ENCODE assay signal across 10 cellular contexts in the genomic region with DNA sequence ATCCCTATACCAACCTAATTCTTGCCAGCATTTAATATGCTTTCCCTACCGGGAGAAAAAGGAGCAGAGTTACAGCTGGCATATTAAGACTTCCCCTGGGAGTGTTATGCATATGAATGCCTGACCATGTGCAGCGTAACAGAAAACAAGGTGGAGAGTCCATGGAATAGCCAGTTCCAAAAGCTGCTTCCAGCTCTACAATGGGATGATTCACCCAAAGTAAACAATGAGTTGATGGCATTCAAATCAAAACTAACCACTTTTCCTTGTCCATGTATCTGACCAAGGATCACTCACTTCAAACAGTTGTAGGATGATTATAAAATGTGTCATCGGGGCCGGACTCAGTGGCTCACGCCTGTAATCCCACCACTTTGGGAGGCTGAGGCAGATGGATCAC. TPM values are rescaled to one million over a fixed set of nuclear protein-coding genes. Genes with fewer than 3 reads are reported as not detected.
DNase-seq lines count a peak whose midpoint lies in the region; ATAC-seq and TF ChIP-seq lines count a peak whose summit lies in the region.
"Had no signal": no experiment of that assay in that cellular context is flagged by ENCODE, and none has a peak within 500 bp of the region (broad histone marks: within the 10 kb centered on the region; RNA-seq: fewer than 3 reads in every experiment).

No MANE protein-coding gene starts in this region.

- peak; percentile 81 for ATAC-seq in HCT116

- H3K27ac ChIP-seq in HCT116 (ENCODE audit: low read depth, low read length): 0 out of 2 replicates have a peak overlapping the region, but pooled peaks have one; percentile 2
- H3K27ac ChIP-seq in osteoblast (ENCODE audit: low read depth, low read length): no peak overlapping the region

- no TSS peak for BruUV-seq in HCT116 (replicated peaks; lab: Mats Ljungman, UMichigan)

- TF ChIP-seq CTCF in HCT116 (IDR thresholded peaks at IDR 0.05 in 2 of 3, conservative IDR thresholded peaks at IDR 0.05 in 1 of 3; ENCODE audit: borderline replicate concordance in 1 of 3, insufficient read depth in 1 of 3, low read depth in 2 of 3, low read length in 2 of 3) (no peak), osteoblast (IDR thresholded peaks at IDR 0.05; ENCODE audit: extremely low read depth, low read depth, low read length) (no peak)

- RAD21 ChIA-PET in HCT116 (lab: Charles Lee; ENCODE audit: low non-redundant PET in 1 of 2, low total read pairs in 2 of 2, uncharacterized antibody in 2 of 2, unreplicated experiment in 2 of 2): interaction anchor here in 1 of 2 experiments (0.7 kb wide), 1 partner anchor 146 kb away, joined by 3 read pairs; no protein-coding TSS in a partner anchor

- no peaks in the 10 kb centered on the region for H3K9me3 ChIP-seq in HCT116 (ENCODE audit: control insufficient read depth in 1 of 2, insufficient read depth in 1 of 2, low read depth in 1 of 2, low read length in 2 of 2)
- no peaks in the 10 kb centered on the region for H3K9me3 ChIP-seq in osteoblast (ENCODE audit: low read depth, low read length)

- H3K79me2 ChIP-seq in HCT116 (ENCODE audit: insufficient read depth, low read length): no peaks in the 10 kb centered on the region
- no peaks in the 10 kb centered on the region for H3K79me2 ChIP-seq in osteoblast (ENCODE audit: insufficient read depth, low read length)

- peak; percentile 68 for DNase-seq in HCT116 (ENCODE audit: low read depth, low spot score)
- DNase-seq in NCI-H446 treated with DMSO at 0.1 percent for 48 hours (lab: John Stamatoyannopoulos, UW): peak; percentile 10
- DNase-seq in dermis blood vessel endothelial cell: peak; percentile 65
- peak; percentile 86 for DNase-seq in osteoblast (ENCODE audit: insufficient read length, low spot score, missing footprints)
- DNase-seq in NK-92 (lab: John Stamatoyannopoulos, UW; ENCODE audit: unreplicated experiment): no peak
- DNase-seq in OCI-M2 (lab: John Stamatoyannopoulos, UW; ENCODE audit: unreplicated experiment): no peak
- no peak for DNase-seq in activated T-cell treated with anti-CD3 and anti-CD28 coated beads, Interleukin-2, amount 50 U/mL, for 48 hours
- DNase-seq: activated naive CD8-positive, alpha-beta T cell treated with anti-CD3 and anti-CD28 coated beads, Interleukin-2, amount 10 ng/mL, durations not matched to agents 7 days and 5 days; hippocampal formation; NK-92 treated with Interleukin-12 subunit alpha and Interleukin-12 subunit beta, amount 100 ng/mL, for 24 hours had no signal

- CTCF ChIA-PET in HCT116 (lab: Charles Lee): interaction anchor here (0.7 to 1.3 kb wide), 3 partner anchors 10 to 58 kb away, joined by 3 to 4 read pairs (median 3); no protein-coding TSS in a partner anchor

- H2AFZ ChIP-seq in HCT116 (ENCODE audit: low read depth, low read length, poor library complexity, severe bottlenecking) (no peak overlapping the region), osteoblast (ENCODE audit: low read length) (no peak overlapping the region)

- H3K4me2 ChIP-seq in HCT116 (ENCODE audit: low read length): peak overlapping the region; percentile 56
- peak overlapping the region; percentile 26 for H3K4me2 ChIP-seq in osteoblast (ENCODE audit: insufficient read depth, low read length)

- peaks cover 9% of the 10 kb centered on the region; the same call in 1 of the 2 replicates for H3K27me3 ChIP-seq in HCT116 (ENCODE audit: insufficient read depth, low read length)
- peaks cover 8% of the 10 kb centered on the region for H3K27me3 ChIP-seq in osteoblast (ENCODE audit: insufficient read depth, low read length)

- no peak overlapping the region for H3K9ac ChIP-seq in HCT116 (ENCODE audit: low read length)

- H4K20me1 ChIP-seq in HCT116 (ENCODE audit: insufficient read depth) (no peaks in the 10 kb centered on the region), osteoblast (ENCODE audit: insufficient read depth, low read length) (no peaks in the 10 kb centered on the region)

- no peak for TF ChIP-seq POLR2A in HCT116 (IDR thresholded peaks at IDR 0.05; ENCODE audit: borderline replicate concordance, extremely low read depth, insufficient read depth, insufficient read length)

- POLR2A ChIA-PET in HCT116 (lab: Charles Lee): interaction anchor here (1.4 kb wide), 1 partner anchor 9 kb away, joined by 5 read pairs; no protein-coding TSS in a partner anchor

- H3K36me3 ChIP-seq in HCT116 (ENCODE audit: control insufficient read depth in 1 of 2, insufficient read depth in 2 of 2, low read length in 2 of 2): no peaks in the 10 kb centered on the region
- no peaks in the 10 kb centered on the region for H3K36me3 ChIP-seq in osteoblast (ENCODE audit: insufficient read depth, low read length)

- no peak for TF ChIP-seq RAD21 in HCT116 (IDR thresholded peaks at IDR 0.05; ENCODE audit: low read depth)

- H3K9me2 ChIP-seq in HCT116 (ENCODE audit: insufficient read depth): no peaks in the 10 kb centered on the region

- H3K4me3 ChIP-seq in HCT116 (replicated peaks in 1 of 2; ENCODE audit: low read depth in 1 of 2, low read length in 2 of 2) (peak overlapping the region in 1 of 2 experiments; percentile 7; a peak in 1 of 4 replicates), osteoblast (ENCODE audit: insufficient read depth, low read length) (no peak overlapping the region)

- intact Hi-C loops in HCT116 (cut with micrococcal nuclease): no loop called here

- H3K4me1 ChIP-seq in HCT116 (ENCODE audit: control insufficient read depth in 1 of 2, insufficient read depth in 2 of 2, low read length in 2 of 2) (peaks cover 13 to 19% of the 10 kb centered on the region in 2 experiments), osteoblast (ENCODE audit: insufficient read depth, low read length) (peaks cover 4% of the 10 kb centered on the region)

TF ChIP-seq in HCT116, 20 proteins besides CTCF, POLR2A, EP300 and RAD21:
- TF ChIP-seq CBX3 (IDR thresholded peaks at IDR 0.05; ENCODE audit: low read depth): peak; percentile 96
- TF ChIP-seq CEBPB (IDR thresholded peaks at IDR 0.05; ENCODE audit: low read depth): peak; percentile 67
- peak; percentile 98 for TF ChIP-seq SIN3A (IDR thresholded peaks at IDR 0.05; ENCODE audit: low read depth)
- TF ChIP-seq EZH2 (IDR thresholded peaks at IDR 0.05): no peak
- TF ChIP-seq, protein P1, sequence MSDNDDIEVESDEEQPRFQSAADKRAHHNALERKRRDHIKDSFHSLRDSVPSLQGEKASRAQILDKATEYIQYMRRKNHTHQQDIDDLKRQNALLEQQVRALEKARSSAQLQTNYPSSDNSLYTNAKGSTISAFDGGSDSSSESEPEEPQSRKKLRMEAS (IDR thresholded peaks at IDR 0.05): peak; percentile 77
- peak; percentile 28; the same call in 1 of the 2 replicates for TF ChIP-seq POLR2AphosphoS5 (IDR thresholded peaks at IDR 0.05; ENCODE audit: low read depth, low read length)
- TF ChIP-seq, protein P2, sequence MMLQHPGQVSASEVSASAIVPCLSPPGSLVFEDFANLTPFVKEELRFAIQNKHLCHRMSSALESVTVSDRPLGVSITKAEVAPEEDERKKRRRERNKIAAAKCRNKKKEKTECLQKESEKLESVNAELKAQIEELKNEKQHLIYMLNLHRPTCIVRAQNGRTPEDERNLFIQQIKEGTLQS (IDR thresholded peaks at IDR 0.05): no peak; the same call in 1 of the 2 replicates
- no peak for TF ChIP-seq TCF7L2 (IDR thresholded peaks at IDR 0.05; ENCODE audit: borderline replicate concordance, extremely low read depth, insufficient read depth, insufficient read length)
- peak; percentile 96 for TF ChIP-seq JUND (IDR thresholded peaks at IDR 0.05)
- TF ChIP-seq FOSL1 (IDR thresholded peaks at IDR 0.05; ENCODE audit: low read depth): peak; percentile 95
- peak; percentile 75 for TF ChIP-seq SRF (IDR thresholded peaks at IDR 0.05; ENCODE audit: low read depth)
- TF ChIP-seq SP1 (IDR thresholded peaks at IDR 0.05; ENCODE audit: low read depth): peak; percentile 86

RNA-seq across cellular contexts. Expression of a gene that starts 48.2 kb away (rescaled TPM):
- total RNA-seq in HCT116 (2021; ENCODE audit: unreplicated experiment): 18.2 TPM
- 7.0 and 7.2 TPM in 2 replicates for polyA plus RNA-seq in HCT116 (2012)
- 0.05 TPM in 1 of 2 replicates, not detected in the other for total RNA-seq in dermis blood vessel endothelial cell
- total RNA-seq in osteoblast: not detected in 2 replicates

Comparison
In these comparisons a context has a peak if more than half of its experiments do, and no peak if none do; other contexts are left out.
1. DNase-seq: peak in HCT116 (single experiment), NCI-H446 treated with DMSO at 0.1 percent for 48 hours (single experiment), dermis blood vessel endothelial cell (single experiment) and osteoblast (single experiment); none in NK-92 (single experiment), OCI-M2 (single experiment) and activated T-cell treated with anti-CD3 and anti-CD28 coated beads, Interleukin-2, amount 50 U/mL, for 48 hours (0 of 2).
2. RNA of a gene that starts 48.2 kb away (total RNA-seq): 18.2 TPM in HCT116 (single experiment); 0.05 TPM in dermis blood vessel endothelial cell and not detected in osteoblast; every median in the first group is over 10 times any median in the second.